In the genomic region with DNA sequence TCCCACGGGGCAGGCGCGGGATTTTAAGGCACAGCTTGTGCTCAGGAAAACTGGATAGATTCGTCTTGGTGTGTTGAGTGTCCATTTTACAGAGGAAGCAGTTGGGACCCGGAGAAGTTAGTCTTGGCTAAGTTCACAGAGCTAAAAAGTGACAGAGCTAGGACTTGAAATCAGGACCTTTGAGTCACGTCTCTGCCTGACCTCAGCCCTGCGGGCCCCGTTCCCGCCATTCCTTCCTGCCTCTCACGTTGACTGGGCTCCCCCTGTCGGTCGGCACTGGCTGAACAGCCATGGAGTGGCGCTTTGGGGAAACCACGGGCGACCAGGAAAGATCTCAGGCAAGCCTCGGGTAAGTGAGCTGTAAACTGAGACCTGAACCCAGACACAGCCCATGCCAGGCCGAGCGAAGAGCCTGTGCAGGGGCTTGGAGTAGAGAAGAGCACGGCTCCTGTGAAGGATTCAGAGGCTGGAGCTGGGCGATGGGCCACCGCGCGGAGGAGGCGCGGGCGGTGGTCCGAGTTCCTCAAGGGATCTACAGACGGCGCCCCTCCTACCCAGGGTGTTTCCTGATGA, we compare ENCODE assay signal across 1 cellular context.
A peak's percentile ranks its signal among the peaks of the same experiment; 100 is the strongest.
TF ChIP-seq lines count a peak whose summit lies in the region.

No MANE protein-coding gene starts in this region.

TF ChIP-seq in HepG2, 621 proteins besides CTCF, POLR2A, EP300 and RAD21 (continued from another document and continues in another):
- TF ChIP-seq SNAPC4 (CRISPR knock-in tag; IDR thresholded peaks at IDR 0.05) (no peak), FOXO1 (CRISPR knock-in tag; IDR thresholded peaks at IDR 0.05) (no peak), NPAS2 (CRISPR knock-in tag; IDR thresholded peaks at IDR 0.05; ENCODE audit: borderline replicate concordance) (no peak), ZNF343 (CRISPR knock-in tag; IDR thresholded peaks at IDR 0.05) (no peak), ZBTB8A (CRISPR knock-in tag; IDR thresholded peaks at IDR 0.05; ENCODE audit: borderline replicate concordance, low read depth) (no peak), ZNF451 (CRISPR knock-in tag; IDR thresholded peaks at IDR 0.05) (no peak), ZNF235 (CRISPR knock-in tag; IDR thresholded peaks at IDR 0.05; ENCODE audit: borderline replicate concordance) (no peak), HOXD1 (CRISPR knock-in tag; IDR thresholded peaks at IDR 0.05) (no peak), SOX6 (IDR thresholded peaks at IDR 0.05) (no peak), SOX6 (CRISPR knock-in tag; IDR thresholded peaks at IDR 0.05) (no peak), GFI1 (CRISPR knock-in tag; IDR thresholded peaks at IDR 0.05; ENCODE audit: borderline replicate concordance) (peak; percentile 72; the same call in 1 of the 2 replicates), ZNF776 (CRISPR knock-in tag; IDR thresholded peaks at IDR 0.05) (no peak), PRPF4 (IDR thresholded peaks at IDR 0.05; ENCODE audit: low read depth, low read length, poor library complexity, severe bottlenecking) (no peak), CBX5 (CRISPR knock-in tag; IDR thresholded peaks at IDR 0.05; ENCODE audit: borderline replicate concordance) (no peak), RFX1 (IDR thresholded peaks at IDR 0.05) (no peak), ZNF160 (CRISPR knock-in tag; IDR thresholded peaks at IDR 0.05) (no peak), SRF (IDR thresholded peaks at IDR 0.05; ENCODE audit: low read depth, low read length) (no peak), ZNF773 (CRISPR knock-in tag; IDR thresholded peaks at IDR 0.05; ENCODE audit: borderline replicate concordance) (no peak), ATF1 (CRISPR knock-in tag; IDR thresholded peaks at IDR 0.05) (no peak), DMAP1 (CRISPR knock-in tag; IDR thresholded peaks at IDR 0.05) (no peak), TBL1XR1 (IDR thresholded peaks at IDR 0.05; ENCODE audit: borderline replicate concordance, low read length, partially characterized antibody) (no peak), JUN (CRISPR knock-in tag; IDR thresholded peaks at IDR 0.05) (no peak), ZKSCAN1 (IDR thresholded peaks at IDR 0.05; ENCODE audit: low read length) (no peak), ZNF816 (CRISPR knock-in tag; IDR thresholded peaks at IDR 0.05; ENCODE audit: borderline replicate concordance) (no peak), ZNF75D (CRISPR knock-in tag; IDR thresholded peaks at IDR 0.05; ENCODE audit: borderline replicate concordance) (no peak), MTF1 (CRISPR knock-in tag; IDR thresholded peaks at IDR 0.05) (no peak), ZNF20 (CRISPR knock-in tag; IDR thresholded peaks at IDR 0.05) (no peak), THYN1 (CRISPR knock-in tag; IDR thresholded peaks at IDR 0.05; ENCODE audit: borderline replicate concordance, low read depth) (no peak), POLR2AphosphoS5 (IDR thresholded peaks at IDR 0.05; ENCODE audit: low read depth, low read length) (no peak), KMT2B (CRISPR knock-in tag; IDR thresholded peaks at IDR 0.05) (peak; percentile 40; the same call in 1 of the 2 replicates), ZSCAN31 (CRISPR knock-in tag; IDR thresholded peaks at IDR 0.05; ENCODE audit: low read depth) (peak; percentile 46; the same call in 1 of the 2 replicates), IRF1 (CRISPR knock-in tag; IDR thresholded peaks at IDR 0.05; ENCODE audit: low read depth) (no peak)
- TF ChIP-seq, protein P1, sequence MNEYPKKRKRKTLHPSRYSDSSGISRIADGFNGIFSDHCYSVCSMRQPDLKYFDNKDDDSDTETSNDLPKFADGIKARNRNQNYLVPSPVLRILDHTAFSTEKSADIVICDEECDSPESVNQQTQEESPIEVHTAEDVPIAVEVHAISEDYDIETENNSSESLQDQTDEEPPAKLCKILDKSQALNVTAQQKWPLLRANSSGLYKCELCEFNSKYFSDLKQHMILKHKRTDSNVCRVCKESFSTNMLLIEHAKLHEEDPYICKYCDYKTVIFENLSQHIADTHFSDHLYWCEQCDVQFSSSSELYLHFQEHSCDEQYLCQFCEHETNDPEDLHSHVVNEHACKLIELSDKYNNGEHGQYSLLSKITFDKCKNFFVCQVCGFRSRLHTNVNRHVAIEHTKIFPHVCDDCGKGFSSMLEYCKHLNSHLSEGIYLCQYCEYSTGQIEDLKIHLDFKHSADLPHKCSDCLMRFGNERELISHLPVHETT (CRISPR knock-in tag; conservative IDR thresholded peaks at IDR 0.05): no peak
- TF ChIP-seq, protein P2, sequence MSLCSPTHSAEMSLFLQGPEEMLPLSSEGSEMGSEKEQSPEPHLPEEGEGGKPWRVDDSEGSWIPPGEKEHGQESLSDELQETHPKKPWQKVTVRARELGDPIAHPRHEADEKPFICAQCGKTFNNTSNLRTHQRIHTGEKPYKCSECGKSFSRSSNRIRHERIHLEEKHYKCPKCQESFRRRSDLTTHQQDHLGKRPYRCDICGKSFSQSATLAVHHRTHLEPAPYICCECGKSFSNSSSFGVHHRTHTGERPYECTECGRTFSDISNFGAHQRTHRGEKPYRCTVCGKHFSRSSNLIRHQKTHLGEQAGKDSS (CRISPR knock-in tag; IDR thresholded peaks at IDR 0.05; ENCODE audit: borderline replicate concordance, low read depth): no peak
- TF ChIP-seq, protein P3, sequence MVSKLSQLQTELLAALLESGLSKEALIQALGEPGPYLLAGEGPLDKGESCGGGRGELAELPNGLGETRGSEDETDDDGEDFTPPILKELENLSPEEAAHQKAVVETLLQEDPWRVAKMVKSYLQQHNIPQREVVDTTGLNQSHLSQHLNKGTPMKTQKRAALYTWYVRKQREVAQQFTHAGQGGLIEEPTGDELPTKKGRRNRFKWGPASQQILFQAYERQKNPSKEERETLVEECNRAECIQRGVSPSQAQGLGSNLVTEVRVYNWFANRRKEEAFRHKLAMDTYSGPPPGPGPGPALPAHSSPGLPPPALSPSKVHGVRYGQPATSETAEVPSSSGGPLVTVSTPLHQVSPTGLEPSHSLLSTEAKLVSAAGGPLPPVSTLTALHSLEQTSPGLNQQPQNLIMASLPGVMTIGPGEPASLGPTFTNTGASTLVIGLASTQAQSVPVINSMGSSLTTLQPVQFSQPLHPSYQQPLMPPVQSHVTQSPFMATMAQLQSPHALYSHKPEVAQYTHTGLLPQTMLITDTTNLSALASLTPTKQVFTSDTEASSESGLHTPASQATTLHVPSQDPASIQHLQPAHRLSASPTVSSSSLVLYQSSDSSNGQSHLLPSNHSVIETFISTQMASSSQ (IDR thresholded peaks at IDR 0.05; ENCODE audit: low read depth): no peak
- TF ChIP-seq, protein P3 (CRISPR knock-in tag; IDR thresholded peaks at IDR 0.05; ENCODE audit: borderline replicate concordance): no peak
- TF ChIP-seq, protein P4, sequence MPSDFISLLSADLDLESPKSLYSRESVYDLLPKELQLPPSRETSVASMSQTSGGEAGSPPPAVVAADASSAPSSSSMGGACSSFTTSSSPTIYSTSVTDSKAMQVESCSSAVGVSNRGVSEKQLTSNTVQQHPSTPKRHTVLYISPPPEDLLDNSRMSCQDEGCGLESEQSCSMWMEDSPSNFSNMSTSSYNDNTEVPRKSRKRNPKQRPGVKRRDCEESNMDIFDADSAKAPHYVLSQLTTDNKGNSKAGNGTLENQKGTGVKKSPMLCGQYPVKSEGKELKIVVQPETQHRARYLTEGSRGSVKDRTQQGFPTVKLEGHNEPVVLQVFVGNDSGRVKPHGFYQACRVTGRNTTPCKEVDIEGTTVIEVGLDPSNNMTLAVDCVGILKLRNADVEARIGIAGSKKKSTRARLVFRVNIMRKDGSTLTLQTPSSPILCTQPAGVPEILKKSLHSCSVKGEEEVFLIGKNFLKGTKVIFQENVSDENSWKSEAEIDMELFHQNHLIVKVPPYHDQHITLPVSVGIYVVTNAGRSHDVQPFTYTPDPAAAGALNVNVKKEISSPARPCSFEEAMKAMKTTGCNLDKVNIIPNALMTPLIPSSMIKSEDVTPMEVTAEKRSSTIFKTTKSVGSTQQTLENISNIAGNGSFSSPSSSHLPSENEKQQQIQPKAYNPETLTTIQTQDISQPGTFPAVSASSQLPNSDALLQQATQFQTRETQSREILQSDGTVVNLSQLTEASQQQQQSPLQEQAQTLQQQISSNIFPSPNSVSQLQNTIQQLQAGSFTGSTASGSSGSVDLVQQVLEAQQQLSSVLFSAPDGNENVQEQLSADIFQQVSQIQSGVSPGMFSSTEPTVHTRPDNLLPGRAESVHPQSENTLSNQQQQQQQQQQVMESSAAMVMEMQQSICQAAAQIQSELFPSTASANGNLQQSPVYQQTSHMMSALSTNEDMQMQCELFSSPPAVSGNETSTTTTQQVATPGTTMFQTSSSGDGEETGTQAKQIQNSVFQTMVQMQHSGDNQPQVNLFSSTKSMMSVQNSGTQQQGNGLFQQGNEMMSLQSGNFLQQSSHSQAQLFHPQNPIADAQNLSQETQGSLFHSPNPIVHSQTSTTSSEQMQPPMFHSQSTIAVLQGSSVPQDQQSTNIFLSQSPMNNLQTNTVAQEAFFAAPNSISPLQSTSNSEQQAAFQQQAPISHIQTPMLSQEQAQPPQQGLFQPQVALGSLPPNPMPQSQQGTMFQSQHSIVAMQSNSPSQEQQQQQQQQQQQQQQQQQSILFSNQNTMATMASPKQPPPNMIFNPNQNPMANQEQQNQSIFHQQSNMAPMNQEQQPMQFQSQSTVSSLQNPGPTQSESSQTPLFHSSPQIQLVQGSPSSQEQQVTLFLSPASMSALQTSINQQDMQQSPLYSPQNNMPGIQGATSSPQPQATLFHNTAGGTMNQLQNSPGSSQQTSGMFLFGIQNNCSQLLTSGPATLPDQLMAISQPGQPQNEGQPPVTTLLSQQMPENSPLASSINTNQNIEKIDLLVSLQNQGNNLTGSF (CRISPR knock-in tag; IDR thresholded peaks at IDR 0.05): no peak
- TF ChIP-seq, protein P5, sequence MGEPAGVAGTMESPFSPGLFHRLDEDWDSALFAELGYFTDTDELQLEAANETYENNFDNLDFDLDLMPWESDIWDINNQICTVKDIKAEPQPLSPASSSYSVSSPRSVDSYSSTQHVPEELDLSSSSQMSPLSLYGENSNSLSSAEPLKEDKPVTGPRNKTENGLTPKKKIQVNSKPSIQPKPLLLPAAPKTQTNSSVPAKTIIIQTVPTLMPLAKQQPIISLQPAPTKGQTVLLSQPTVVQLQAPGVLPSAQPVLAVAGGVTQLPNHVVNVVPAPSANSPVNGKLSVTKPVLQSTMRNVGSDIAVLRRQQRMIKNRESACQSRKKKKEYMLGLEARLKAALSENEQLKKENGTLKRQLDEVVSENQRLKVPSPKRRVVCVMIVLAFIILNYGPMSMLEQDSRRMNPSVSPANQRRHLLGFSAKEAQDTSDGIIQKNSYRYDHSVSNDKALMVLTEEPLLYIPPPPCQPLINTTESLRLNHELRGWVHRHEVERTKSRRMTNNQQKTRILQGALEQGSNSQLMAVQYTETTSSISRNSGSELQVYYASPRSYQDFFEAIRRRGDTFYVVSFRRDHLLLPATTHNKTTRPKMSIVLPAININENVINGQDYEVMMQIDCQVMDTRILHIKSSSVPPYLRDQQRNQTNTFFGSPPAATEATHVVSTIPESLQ (CRISPR knock-in tag; conservative IDR thresholded peaks at IDR 0.05): no peak
- TF ChIP-seq, protein P6, sequence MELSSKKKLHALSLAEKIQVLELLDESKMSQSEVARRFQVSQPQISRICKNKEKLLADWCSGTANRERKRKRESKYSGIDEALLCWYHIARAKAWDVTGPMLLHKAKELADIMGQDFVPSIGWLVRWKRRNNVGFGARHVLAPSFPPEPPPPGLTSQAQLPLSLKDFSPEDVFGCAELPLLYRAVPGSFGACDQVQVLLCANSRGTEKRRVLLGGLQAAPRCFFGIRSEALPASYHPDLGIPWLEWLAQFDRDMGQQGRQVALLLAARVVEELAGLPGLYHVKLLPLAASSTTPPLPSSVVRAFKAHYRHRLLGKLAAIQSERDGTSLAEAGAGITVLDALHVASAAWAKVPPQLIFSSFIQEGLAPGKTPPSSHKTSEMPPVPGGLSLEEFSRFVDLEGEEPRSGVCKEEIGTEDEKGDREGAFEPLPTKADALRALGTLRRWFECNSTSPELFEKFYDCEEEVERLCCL (CRISPR knock-in tag; IDR thresholded peaks at IDR 0.05; ENCODE audit: borderline replicate concordance): no peak
